Comparison of ENCODE assay signal across 1 cellular context in the genomic region with DNA sequence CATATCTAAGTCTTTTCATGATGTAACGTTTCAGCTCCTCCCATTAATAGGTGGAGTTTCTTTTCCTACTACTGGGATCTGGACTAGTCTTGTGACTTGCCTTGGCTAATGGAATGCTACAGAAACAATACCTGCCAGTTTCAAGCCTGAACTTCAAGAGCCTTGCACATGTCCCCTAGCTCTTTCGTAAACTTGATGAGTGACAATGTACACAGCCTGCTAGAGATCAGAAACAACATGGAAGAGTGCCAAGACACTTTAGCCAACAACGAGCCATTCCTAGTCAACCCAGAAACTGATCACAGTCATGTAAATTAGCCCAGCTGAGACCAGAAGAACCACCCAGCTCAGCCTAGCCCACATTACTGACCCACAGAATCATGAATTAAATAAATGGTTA.
TF ChIP-seq lines count a peak whose summit lies in the region.

No MANE protein-coding gene starts in this region.

TF ChIP-seq in HepG2, 621 proteins besides CTCF, POLR2A, EP300 and RAD21 (continued from another document):
- peak; percentile 47; the same call in 1 of the 2 replicates for TF ChIP-seq ZFP1 (CRISPR knock-in tag; IDR thresholded peaks at IDR 0.05)
- TF ChIP-seq CREB1 (IDR thresholded peaks at IDR 0.05) = no peak
- peak; percentile 39; the same call in 1 of the 2 replicates for TF ChIP-seq CREB1 (CRISPR knock-in tag; IDR thresholded peaks at IDR 0.05)
- peak; percentile 77; the same call in 1 of the 2 replicates for TF ChIP-seq CBX5 (CRISPR knock-in tag; IDR thresholded peaks at IDR 0.05; ENCODE audit: borderline replicate concordance)
- TF ChIP-seq, protein P1, sequence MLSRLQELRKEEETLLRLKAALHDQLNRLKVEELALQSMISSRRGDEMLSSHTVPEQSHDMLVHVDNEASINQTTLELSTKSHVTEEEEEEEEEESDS (CRISPR knock-in tag; IDR thresholded peaks at IDR 0.05; ENCODE audit: borderline replicate concordance) = no peak
- peak; percentile 77 for TF ChIP-seq BCL6 (CRISPR knock-in tag; IDR thresholded peaks at IDR 0.05)
- TF ChIP-seq HDAC1 (CRISPR knock-in tag; IDR thresholded peaks at IDR 0.05) = no peak
- peak; percentile 80 for TF ChIP-seq FOXK2 (IDR thresholded peaks at IDR 0.05)
- TF ChIP-seq MIER3 (CRISPR knock-in tag; IDR thresholded peaks at IDR 0.05; ENCODE audit: borderline replicate concordance) = peak; percentile 71; the same call in 1 of the 2 replicates
- peak; percentile 19; the same call in 1 of the 2 replicates for TF ChIP-seq RFX5 (IDR thresholded peaks at IDR 0.05; ENCODE audit: low read depth, low read length)
- TF ChIP-seq, protein P2, sequence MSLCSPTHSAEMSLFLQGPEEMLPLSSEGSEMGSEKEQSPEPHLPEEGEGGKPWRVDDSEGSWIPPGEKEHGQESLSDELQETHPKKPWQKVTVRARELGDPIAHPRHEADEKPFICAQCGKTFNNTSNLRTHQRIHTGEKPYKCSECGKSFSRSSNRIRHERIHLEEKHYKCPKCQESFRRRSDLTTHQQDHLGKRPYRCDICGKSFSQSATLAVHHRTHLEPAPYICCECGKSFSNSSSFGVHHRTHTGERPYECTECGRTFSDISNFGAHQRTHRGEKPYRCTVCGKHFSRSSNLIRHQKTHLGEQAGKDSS (CRISPR knock-in tag; IDR thresholded peaks at IDR 0.05; ENCODE audit: borderline replicate concordance, low read depth) = no peak
- TF ChIP-seq, protein P3, sequence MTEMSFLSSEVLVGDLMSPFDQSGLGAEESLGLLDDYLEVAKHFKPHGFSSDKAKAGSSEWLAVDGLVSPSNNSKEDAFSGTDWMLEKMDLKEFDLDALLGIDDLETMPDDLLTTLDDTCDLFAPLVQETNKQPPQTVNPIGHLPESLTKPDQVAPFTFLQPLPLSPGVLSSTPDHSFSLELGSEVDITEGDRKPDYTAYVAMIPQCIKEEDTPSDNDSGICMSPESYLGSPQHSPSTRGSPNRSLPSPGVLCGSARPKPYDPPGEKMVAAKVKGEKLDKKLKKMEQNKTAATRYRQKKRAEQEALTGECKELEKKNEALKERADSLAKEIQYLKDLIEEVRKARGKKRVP (CRISPR knock-in tag; IDR thresholded peaks at IDR 0.05) = peak in 1 of 2 experiments; percentile 79; a peak in 2 of 4 replicates
- TF ChIP-seq CEBPG (CRISPR knock-in tag; IDR thresholded peaks at IDR 0.05) = peak; percentile 80
- TF ChIP-seq, protein P4, sequence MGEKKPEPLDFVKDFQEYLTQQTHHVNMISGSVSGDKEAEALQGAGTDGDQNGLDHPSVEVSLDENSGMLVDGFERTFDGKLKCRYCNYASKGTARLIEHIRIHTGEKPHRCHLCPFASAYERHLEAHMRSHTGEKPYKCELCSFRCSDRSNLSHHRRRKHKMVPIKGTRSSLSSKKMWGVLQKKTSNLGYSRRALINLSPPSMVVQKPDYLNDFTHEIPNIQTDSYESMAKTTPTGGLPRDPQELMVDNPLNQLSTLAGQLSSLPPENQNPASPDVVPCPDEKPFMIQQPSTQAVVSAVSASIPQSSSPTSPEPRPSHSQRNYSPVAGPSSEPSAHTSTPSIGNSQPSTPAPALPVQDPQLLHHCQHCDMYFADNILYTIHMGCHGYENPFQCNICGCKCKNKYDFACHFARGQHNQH (CRISPR knock-in tag; IDR thresholded peaks at IDR 0.05) = peak; percentile 57; the same call in 1 of the 2 replicates
- TF ChIP-seq ZNF441 (CRISPR knock-in tag; IDR thresholded peaks at IDR 0.05; ENCODE audit: borderline replicate concordance) = no peak
- TF ChIP-seq MIXL1 (CRISPR knock-in tag; IDR thresholded peaks at IDR 0.05) = peak; percentile 90; the same call in 1 of the 2 replicates
- peak; percentile 59; the same call in 1 of the 2 replicates for TF ChIP-seq HHEX (CRISPR knock-in tag; IDR thresholded peaks at IDR 0.05)
